Comparison of ENCODE assay signal across 26 cellular contexts in genomic region chr9:5516453-5517220, GRCh38. TPM values are rescaled to one million over a fixed set of nuclear protein-coding genes. Genes with fewer than 3 reads are reported as not detected.
"Had no signal": no experiment of that assay in that cellular context is flagged by ENCODE, and none has a peak within 500 bp of the region (broad histone marks: within the 10 kb centered on the region; RNA-seq: fewer than 3 reads in every experiment).

No MANE protein-coding gene starts in this region.

- H3K36me3 ChIP-seq: cardiac muscle cell, pancreas, right lobe of liver, transverse colon, vagina had no signal

- H3K9me3 ChIP-seq: body of pancreas, pancreas, transverse colon, vagina had no signal

- H3K27me3 Mint-ChIP-seq: activated B cell treated with CpG ODN at 0.5 μM for 24 hours; activated CD4-positive, alpha-beta T cell treated with anti-CD3 and anti-CD28 coated beads for 36 hours; activated naive CD8-positive, alpha-beta T cell; activated T-cell treated with anti-CD3 and anti-CD28 coated beads, Interleukin-2, amount 50 U/mL, for 24 hours; activated T-helper 17 cell treated with anti-CD3 and anti-CD28 coated beads, Interleukin-2, amount 50 U/mL, for 72 hours; T-helper 17 cell had no signal

- H3K4me3 Mint-ChIP-seq: activated B cell treated with CpG ODN at 0.5 μM for 24 hours; activated CD4-positive, alpha-beta T cell treated with anti-CD3 and anti-CD28 coated beads for 36 hours; activated naive CD8-positive, alpha-beta T cell; activated T-cell treated with anti-CD3 and anti-CD28 coated beads, Interleukin-2, amount 50 U/mL, for 24 hours; natural killer cell; T-helper 17 cell had no signal

- H3K27me3 ChIP-seq: body of pancreas, cardiac muscle cell, pancreas, right lobe of liver, transverse colon, vagina had no signal

- H3K27ac Mint-ChIP-seq: activated B cell treated with CpG ODN at 0.5 μM for 24 hours; activated CD4-positive, alpha-beta T cell treated with anti-CD3 and anti-CD28 coated beads for 36 hours; activated naive CD8-positive, alpha-beta T cell; activated T-cell treated with anti-CD3 and anti-CD28 coated beads, Interleukin-2, amount 50 U/mL, for 24 hours; activated T-helper 17 cell treated with anti-CD3 and anti-CD28 coated beads, Interleukin-2, amount 50 U/mL, for 72 hours; natural killer cell; stimulated activated naive B cell treated with anti-CD40 and anti-IgM and Interleukin-4, amounts not matched to agents 10 μg/mL and 1 μg/mL and 100 μg/mL, for 72 hours; T-helper 17 cell had no signal

- DNase-seq: activated B cell treated with CpG ODN at 0.5 μM for 24 hours; activated CD4-positive, alpha-beta T cell treated with anti-CD3 and anti-CD28 coated beads for 36 hours; activated CD4-positive, alpha-beta T cell treated with anti-CD3 and anti-CD28 coated beads, Interleukin-2, amount 50 U/mL, for 4 hours; activated CD8-positive, alpha-beta memory T cell treated with anti-CD3 and anti-CD28 coated beads for 24 hours; activated CD8-positive, alpha-beta memory T cell treated with anti-CD3 and anti-CD28 coated beads, Interleukin-2, amount 50 U/mL, for 4 hours; activated naive CD4-positive, alpha-beta T cell; activated T-cell treated with anti-CD3 and anti-CD28 coated beads, Interleukin-2, amount 50 U/mL, for 24 hours; body of pancreas; effector memory CD4-positive, alpha-beta T cell; foreskin melanocyte; hypothalamus; left cardiac atrium; midbrain; natural killer cell; right lobe of liver; stimulated activated CD4-positive, alpha-beta T cell treated with anti-CD3 and anti-CD28 coated beads, Interleukin-2, amount 100 ng/mL, for 48 hours; stimulated activated CD8-positive, alpha-beta memory T cell treated with anti-CD3 and anti-CD28 coated beads, Interleukin-4, amount 100 ng/mL, for 48 hours; stimulated activated naive B cell treated with anti-CD40 and anti-IgM and Interleukin-4, amounts not matched to agents 10 μg/mL and 1 μg/mL and 100 μg/mL, for 72 hours; T-helper 17 cell; transverse colon had no signal

- H3K36me3 Mint-ChIP-seq: activated naive CD8-positive, alpha-beta T cell; natural killer cell had no signal

- ATAC-seq: activated CD4-positive, alpha-beta T cell treated with anti-CD3 and anti-CD28 coated beads for 36 hours; activated T-helper 17 cell treated with anti-CD3 and anti-CD28 coated beads, Interleukin-2, amount 50 U/mL, for 72 hours; body of pancreas; left cardiac atrium; natural killer cell; pancreas; stimulated activated naive B cell treated with anti-CD40 and anti-IgM and Interleukin-4, amounts not matched to agents 10 μg/mL and 1 μg/mL and 100 μg/mL, for 72 hours; T-helper 17 cell had no signal

- H3K4me3 ChIP-seq: body of pancreas, cardiac muscle cell, pancreas, right lobe of liver, smooth muscle cell, transverse colon, vagina had no signal

- H3K4me2 ChIP-seq: smooth muscle cell had no signal

- H3K9me3 Mint-ChIP-seq: activated B cell treated with CpG ODN at 0.5 μM for 24 hours; activated T-cell treated with anti-CD3 and anti-CD28 coated beads, Interleukin-2, amount 50 U/mL, for 24 hours; natural killer cell had no signal

- H3K27ac ChIP-seq: body of pancreas, cardiac muscle cell, pancreas, right lobe of liver, transverse colon, vagina had no signal

- H3K4me1 ChIP-seq: body of pancreas, pancreas, right lobe of liver had no signal

RNA-seq across cellular contexts. Expression of gene PDCD1LG2, which starts 6.3 kb away (rescaled TPM):
- total RNA-seq: cardiac muscle cell had no signal
- polyA plus RNA-seq: cardiac muscle cell had no signal
